Comparison of ENCODE assay signal across 22 cellular contexts in genomic region chr5:144798595-144798994, GRCh38.
A peak's percentile ranks its signal among the peaks of the same experiment; 100 is the strongest.
DNase-seq lines count a peak whose midpoint lies in the region; ATAC-seq and TF ChIP-seq lines count a peak whose summit lies in the region.
"Had no signal": no experiment of that assay in that cellular context is flagged by ENCODE, and none has a peak within 500 bp of the region (broad histone marks: within the 10 kb centered on the region; RNA-seq: fewer than 3 reads in every experiment).

No MANE protein-coding gene starts in this region.

- DNase-seq in adipocyte (ENCODE audit: low read depth) (peak; percentile 2), cerebellum (ENCODE audit: low spot score) (no peak), KG1 (lab: John Stamatoyannopoulos, UW) (no peak)
- DNase-seq: 8988T; ACHN; BE2C; C1 segment of cervical spinal cord; CD4-positive, alpha-beta memory T cell; CD4-positive, CD25-positive, alpha-beta regulatory T cell; CD8-positive, alpha-beta memory T cell; COR-L47; DMS 273 treated with DMSO at 0.1 percent for 48 hours; DMS153; DMS53; DMS79; DND-41; EL; GDM1 had no signal

- H3K9me2 ChIP-seq in neural cell (ENCODE audit: insufficient read depth, low read length), result no peaks in the 10 kb centered on the region

- no peak overlapping the region for H2AFZ ChIP-seq in neural cell (ENCODE audit: low read depth, low read length)

- H3K27me3 ChIP-seq in adipocyte (replicated peaks; ENCODE audit: control insufficient read depth, insufficient read depth, low read length), result no peaks in the 10 kb centered on the region
- H3K27me3 ChIP-seq in neural cell (ENCODE audit: insufficient read depth, low read depth, low read length), result no peaks in the 10 kb centered on the region
- H3K27me3 ChIP-seq: BE2C, BLaER1 had no signal

- no peaks in the 10 kb centered on the region for H3K79me2 ChIP-seq in neural cell (replicated peaks; ENCODE audit: insufficient read depth, low read length)

- no peak for TF ChIP-seq CTCF in neural cell (IDR thresholded peaks at IDR 0.05; ENCODE audit: poor library complexity, severe bottlenecking)

- peak overlapping the region; percentile 23 for H3K27ac ChIP-seq in neural cell (ENCODE audit: low read length)
- H3K27ac ChIP-seq: BLaER1 had no signal

- TF ChIP-seq RAD21 in neural cell (conservative IDR thresholded peaks at IDR 0.05), result no peak

- no peaks in the 10 kb centered on the region for H3F3A ChIP-seq in neural cell (ENCODE audit: insufficient read depth, low read length, poor library complexity, severe bottlenecking)

- peak; percentile 84 for TF ChIP-seq EP300 in neural cell (conservative IDR thresholded peaks at IDR 0.05; ENCODE audit: poor library complexity, severe bottlenecking)

- H3K9me3 ChIP-seq in adipocyte (ENCODE audit: control insufficient read depth, low read length) (no peaks in the 10 kb centered on the region), neural cell (ENCODE audit: low read length) (no peaks in the 10 kb centered on the region)
- H3K9me3 ChIP-seq: BE2C, BLaER1 had no signal

- ATAC-seq in HG02678 (IDR thresholded peaks at IDR 0.05; ENCODE audit: unreplicated experiment), result no peak
- ATAC-seq: GM12878 had no signal

- peaks cover 18% of the 10 kb centered on the region for H3K4me1 ChIP-seq in adipocyte (ENCODE audit: control insufficient read depth, insufficient read depth, low read length)
- H3K4me1 ChIP-seq: BE2C, BLaER1 had no signal

- H3K9ac ChIP-seq in adipocyte (ENCODE audit: low read length), result no peak overlapping the region
- H3K9ac ChIP-seq in neural cell (ENCODE audit: low read length), result no peak overlapping the region
- H3K9ac ChIP-seq: BLaER1 had no signal

- H3K4me2 ChIP-seq in neural cell (ENCODE audit: low read length), result no peak overlapping the region
- H3K4me2 ChIP-seq: BLaER1 had no signal

- H3K4me3 ChIP-seq in adipocyte (ENCODE audit: low read length) (no peak overlapping the region), neural cell (ENCODE audit: low read length) (no peak overlapping the region)
- H3K4me3 ChIP-seq: BLaER1, GM12878 had no signal

- H4K20me1 ChIP-seq in neural cell (ENCODE audit: insufficient read depth), result no peaks in the 10 kb centered on the region
- H4K20me1 ChIP-seq: BLaER1 had no signal

- H3K36me3 ChIP-seq in adipocyte (ENCODE audit: control insufficient read depth, insufficient read depth, low read length, severe bottlenecking), result no peaks in the 10 kb centered on the region
- no peaks in the 10 kb centered on the region for H3K36me3 ChIP-seq in neural cell (ENCODE audit: insufficient read depth, low read length)
- H3K36me3 ChIP-seq: BE2C, BLaER1 had no signal

TF ChIP-seq in neural cell, 6 proteins besides CTCF, POLR2A, EP300 and RAD21:
- TF ChIP-seq POLR2AphosphoS5 (IDR thresholded peaks at IDR 0.05) (peak; percentile 28), REST (IDR thresholded peaks at IDR 0.05; ENCODE audit: borderline replicate concordance) (peak; percentile 94), TAF1 (IDR thresholded peaks at IDR 0.05; ENCODE audit: low read depth) (no peak)
TF ChIP-seq in neural cell: peak in this region for 2.
